ENCODE assay signal across 2 cellular contexts in genomic region chr14:68135028-68135427, GRCh38.
TF ChIP-seq lines count a peak whose summit lies in the region.

No MANE protein-coding gene starts in this region.

TF ChIP-seq in A549, 52 proteins besides CTCF, POLR2A, EP300 and RAD21:
- TF ChIP-seq HOXB13 (CRISPR knock-in tag; IDR thresholded peaks at IDR 0.05; ENCODE audit: low read depth) (no peak), ZC3H11A (IDR thresholded peaks at IDR 0.05) (no peak), KDM5A (IDR thresholded peaks at IDR 0.05) (no peak), RARB (CRISPR knock-in tag; IDR thresholded peaks at IDR 0.05) (no peak), FOSL2 (IDR thresholded peaks at IDR 0.05) (no peak), FOSL2 (CRISPR knock-in tag; IDR thresholded peaks at IDR 0.05) (no peak), POLR2AphosphoS2 (conservative IDR thresholded peaks at IDR 0.05; ENCODE audit: low read length) (no peak), MAZ (IDR thresholded peaks at IDR 0.05; ENCODE audit: borderline replicate concordance, low read depth, low read length) (no peak), KDM1A (IDR thresholded peaks at IDR 0.05; ENCODE audit: low read depth) (no peak), REST (IDR thresholded peaks at IDR 0.05) (no peak), PBX3 (IDR thresholded peaks at IDR 0.05) (no peak), FOSB (CRISPR knock-in tag; IDR thresholded peaks at IDR 0.05) (no peak), MAX (IDR thresholded peaks at IDR 0.05) (no peak), RFX5 (IDR thresholded peaks at IDR 0.05) (no peak), FOXS1 (CRISPR knock-in tag; IDR thresholded peaks at IDR 0.05) (no peak)

TF ChIP-seq in IMR-90, 13 proteins besides CTCF, POLR2A, EP300 and RAD21:
- TF ChIP-seq MXI1 (IDR thresholded peaks at IDR 0.05; ENCODE audit: borderline replicate concordance, low read depth, low read length) (no peak), BHLHE40 (IDR thresholded peaks at IDR 0.05; ENCODE audit: low read depth, low read length) (no peak), CEBPB (IDR thresholded peaks at IDR 0.05; ENCODE audit: low read depth, low read length) (no peak), SMC3 (IDR thresholded peaks at IDR 0.05; ENCODE audit: low read depth, low read length) (no peak), FOS (IDR thresholded peaks at IDR 0.05; ENCODE audit: low read depth, low read length) (no peak), MAFK (IDR thresholded peaks at IDR 0.05; ENCODE audit: low read depth, low read length) (no peak), NFE2L2 (IDR thresholded peaks at IDR 0.05; ENCODE audit: low read depth, low read length) (no peak), MAZ (IDR thresholded peaks at IDR 0.05; ENCODE audit: borderline replicate concordance, low read depth, low read length) (no peak), ELK1 (IDR thresholded peaks at IDR 0.05; ENCODE audit: borderline replicate concordance, low read depth, low read length) (no peak), USF2 (IDR thresholded peaks at IDR 0.05; ENCODE audit: low read depth, low read length) (no peak), CHD1 (IDR thresholded peaks at IDR 0.05; ENCODE audit: low read depth, low read length) (no peak), RCOR1 (IDR thresholded peaks at IDR 0.05; ENCODE audit: insufficient replicate concordance, low read length) (no peak), RFX5 (IDR thresholded peaks at IDR 0.05; ENCODE audit: low read depth, low read length) (no peak)
